Comparison of ENCODE assay signal across 2 cellular contexts in genomic region chr16:87150359-87151280, GRCh38.
TF ChIP-seq lines count a peak whose summit lies in the region.

No MANE protein-coding gene starts in this region.

TF ChIP-seq in HEK293, 187 proteins besides CTCF, POLR2A, EP300 and RAD21:
- TF ChIP-seq PRDM10 (tag by site-specific recombination; IDR thresholded peaks at IDR 0.05) (no peak), ZNF701 (tag by site-specific recombination; IDR thresholded peaks at IDR 0.05) (no peak), TRIM28 (IDR thresholded peaks at IDR 0.05; ENCODE audit: borderline replicate concordance, low read length) (peak; percentile 42; the same call in 1 of the 2 replicates), KLF1 (tag by site-specific recombination; IDR thresholded peaks at IDR 0.05) (no peak), PATZ1 (tag by site-specific recombination; IDR thresholded peaks at IDR 0.05) (no peak), ZFP37 (tag by site-specific recombination; IDR thresholded peaks at IDR 0.05) (no peak), ZNF174 (tag by site-specific recombination; IDR thresholded peaks at IDR 0.05) (no peak), ZNF175 (tag by site-specific recombination; IDR thresholded peaks at IDR 0.05) (no peak), ZNF140 (tag by site-specific recombination; IDR thresholded peaks at IDR 0.05) (no peak), ZNF37A (tag by site-specific recombination; IDR thresholded peaks at IDR 0.05) (no peak), ZIC2 (tag by site-specific recombination; IDR thresholded peaks at IDR 0.05) (peak; percentile 77)
TF ChIP-seq in HEK293: peak in this region for 2.

TF ChIP-seq in H1, 55 proteins besides CTCF, POLR2A, EP300 and RAD21:
- no peak for TF ChIP-seq RXRA (IDR thresholded peaks at IDR 0.05; ENCODE audit: insufficient read depth, low read depth, low read length)
- TF ChIP-seq CTBP2 (IDR thresholded peaks at IDR 0.05; ENCODE audit: borderline replicate concordance, insufficient read depth, insufficient read length, low read length): no peak
- TF ChIP-seq KDM1A (IDR thresholded peaks at IDR 0.05; ENCODE audit: borderline replicate concordance, low read length): peak; percentile 73; the same call in 1 of the 2 replicates
- no peak for TF ChIP-seq NANOG (IDR thresholded peaks at IDR 0.05; ENCODE audit: insufficient read depth, low read depth, low read length, poor library complexity, severe bottlenecking)
- no peak for TF ChIP-seq CEBPB (IDR thresholded peaks at IDR 0.05; ENCODE audit: low read depth, low read length)
